12 cellular contexts compared by ENCODE assay signal in the genomic region with DNA sequence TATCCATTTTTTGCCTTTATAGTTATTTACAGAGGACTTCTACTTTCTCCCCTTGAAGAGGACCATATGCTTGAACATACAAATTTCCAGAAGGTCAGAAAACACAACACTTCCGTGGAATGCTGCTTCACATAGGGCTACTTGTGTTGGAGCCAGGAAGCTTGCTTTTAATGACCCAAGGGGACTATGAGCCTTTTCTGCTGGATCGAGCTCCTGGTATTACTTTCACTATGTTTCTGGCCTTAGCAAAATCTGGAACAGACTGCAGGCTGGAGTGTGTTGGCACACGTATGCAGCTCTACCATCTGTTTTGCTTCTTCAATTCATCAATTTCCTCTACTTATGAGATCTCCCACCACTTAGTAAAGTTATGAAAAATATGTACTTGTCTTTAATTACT.
DNase-seq lines count a peak whose midpoint lies in the region; ATAC-seq, FAIRE-seq and TF ChIP-seq lines count a peak whose summit lies in the region.
"Had no signal": no experiment of that assay in that cellular context is flagged by ENCODE, and none has a peak within 500 bp of the region (broad histone marks: within the 10 kb centered on the region; RNA-seq: fewer than 3 reads in every experiment).

No MANE protein-coding gene starts in this region.

- H3K27ac Mint-ChIP-seq in activated naive CD4-positive, alpha-beta T cell treated with anti-CD3 and anti-CD28 coated beads, Interleukin-2, amount 50 U/mL, for 72 hours = no peak overlapping the region
- H3K27ac Mint-ChIP-seq: type B pancreatic cell had no signal

- DNase-seq in A673 (ENCODE audit: low spot score) (peak; percentile 41), NCI-H1694 treated with DMSO at 0.1 percent for 48 hours (lab: John Stamatoyannopoulos, UW) (peak; percentile 91), dedifferentiated amniotic fluid mesenchymal stem cell (ENCODE audit: extremely low spot score) (peak; percentile 49), lung microvascular endothelial cell (ENCODE audit: low read depth in 2 of 2) (peak; percentile 10 to 11), T1000 (lab: John Stamatoyannopoulos, UW) (no peak), GM19239 (ENCODE audit: insufficient read length, low spot score) (no peak), NCI-H2227 treated with DMSO at 0.1 percent for 48 hours (lab: John Stamatoyannopoulos, UW) (no peak)
- DNase-seq in activated naive CD4-positive, alpha-beta T cell treated with anti-CD3 and anti-CD28 coated beads, Interleukin-2, amount 50 U/mL, for 72 hours (ENCODE audit: low spot score in 2 of 2) = no peak
- DNase-seq: activated effector memory CD4-positive, alpha-beta T cell treated with Interleukin-2 at 50 U/mL for 16 hours; stimulated activated CD4-positive, alpha-beta T cell treated with anti-CD3 and anti-CD28 coated beads, Interleukin-12 subunit alpha, Interleukin-12 subunit beta, amount 100 ng/mL, for 4 hours had no signal

- POLR2A ChIA-PET in A673 (lab: Charles Lee; ENCODE audit: low non-redundant PET) = no interaction called here

- peaks cover 0 to 6% of the 10 kb centered on the region in 2 donors for H3K36me3 Mint-ChIP-seq in activated naive CD4-positive, alpha-beta T cell treated with anti-CD3 and anti-CD28 coated beads, Interleukin-2, amount 50 U/mL, for 72 hours
- H3K36me3 Mint-ChIP-seq: type B pancreatic cell had no signal

- no peaks in the 10 kb centered on the region for H3K27me3 ChIP-seq in A673 (replicated peaks; ENCODE audit: insufficient read depth, low read depth, low read length, poor library complexity)
- H3K27me3 ChIP-seq: BLaER1 had no signal

- no peak for FAIRE-seq in GM19239 (lab: Jason Lieb, UNC)

- H3K27ac ChIP-seq in A673 (ENCODE audit: low read depth, low read length, poor library complexity, severe bottlenecking) = no peak overlapping the region
- H3K27ac ChIP-seq: BLaER1 had no signal

- ATAC-seq in activated naive CD4-positive, alpha-beta T cell treated with anti-CD3 and anti-CD28 coated beads, Interleukin-2, amount 50 U/mL, for 72 hours = no peak

- H3K4me1 ChIP-seq in A673 (ENCODE audit: insufficient read depth, low read length, poor library complexity, severe bottlenecking) = peaks cover 18% of the 10 kb centered on the region
- H3K4me1 ChIP-seq: BLaER1 had no signal

- peaks cover 7 to 19% of the 10 kb centered on the region in 2 donors for H3K9me3 Mint-ChIP-seq in activated naive CD4-positive, alpha-beta T cell treated with anti-CD3 and anti-CD28 coated beads, Interleukin-2, amount 50 U/mL, for 72 hours
- H3K9me3 Mint-ChIP-seq: type B pancreatic cell had no signal

- no peaks in the 10 kb centered on the region for H3K9me3 ChIP-seq in A673 (ENCODE audit: low read depth, low read length, poor library complexity, severe bottlenecking)
- H3K9me3 ChIP-seq: BLaER1 had no signal

- intact Hi-C loops in A673 (cut with micrococcal nuclease; ENCODE audit: unreplicated experiment) = no loop called here

- BruUV-seq in A673 (replicated peaks; lab: Mats Ljungman, UMichigan) = no TSS peak

- CTCF ChIA-PET in A673 (lab: Charles Lee) = interaction anchor here (0.5 kb wide), 1 partner anchor 19 kb away, joined by 4 read pairs; no protein-coding TSS in a partner anchor

- TF ChIP-seq CTCF in A673 (conservative IDR thresholded peaks at IDR 0.05; ENCODE audit: low read depth, low read length) = no peak

- H3K36me3 ChIP-seq in A673 (ENCODE audit: insufficient read depth, low read length, poor library complexity, severe bottlenecking) = no peaks in the 10 kb centered on the region
- H3K36me3 ChIP-seq: BLaER1 had no signal

- peak overlapping the region; percentile 4 for H3K4me3 ChIP-seq in A673 (ENCODE audit: low read depth, low read length, poor library complexity, severe bottlenecking)
- H3K4me3 ChIP-seq: BLaER1 had no signal

Comparison
In these comparisons a context has a peak if more than half of its experiments do, and no peak if none do; other contexts are left out.
1. DNase-seq: peak in A673 (single experiment), NCI-H1694 treated with DMSO at 0.1 percent for 48 hours (single experiment), dedifferentiated amniotic fluid mesenchymal stem cell (single experiment) and lung microvascular endothelial cell (2 of 2); none in T1000 (single experiment), activated naive CD4-positive, alpha-beta T cell treated with anti-CD3 and anti-CD28 coated beads, Interleukin-2, amount 50 U/mL, for 72 hours (0 of 2), GM19239 (single experiment) and NCI-H2227 treated with DMSO at 0.1 percent for 48 hours (single experiment).